ENCODE assay signal across 8 cellular contexts in genomic region chr11:61695917-61696316, GRCh38. TPM values are rescaled to one million over a fixed set of nuclear protein-coding genes. Genes with fewer than 3 reads are reported as not detected.
DNase-seq lines count a peak whose midpoint lies in the region; ATAC-seq and TF ChIP-seq lines count a peak whose summit lies in the region.

No MANE protein-coding gene starts in this region.

- ATAC-seq in HG03469 (IDR thresholded peaks at IDR 0.05; ENCODE audit: unreplicated experiment), result peak; percentile 70
- peak; percentile 83 to 84 for ATAC-seq in lower lobe of right lung
- ATAC-seq in HG03175 (IDR thresholded peaks at IDR 0.05; ENCODE audit: unreplicated experiment), result no peak

- no peaks in the 10 kb centered on the region for H3K9me3 ChIP-seq in lower lobe of right lung

- peak overlapping the region; percentile 77 for H3K27ac ChIP-seq in lower lobe of right lung

- peaks cover 72% of the 10 kb centered on the region for H3K4me1 ChIP-seq in lower lobe of right lung

- TF ChIP-seq CTCF in GM10266 (IDR thresholded peaks at IDR 0.05; ENCODE audit: control insufficient read depth, insufficient read depth, low read depth, missing control alignments) (no peak), lower lobe of right lung (IDR thresholded peaks at IDR 0.05) (no peak)

- DNase-seq in GM10266 (ENCODE audit: extremely low spot score), result peak; percentile 70
- peak; percentile 96 for DNase-seq in activated CD4-positive, alpha-beta T cell treated with anti-CD3 and anti-CD28 coated beads for 48 hours
- DNase-seq in central memory CD4-positive, alpha-beta T cell, result peak; percentile 92
- peak; percentile 85 for DNase-seq in lower lobe of right lung
- DNase-seq in stimulated activated CD8-positive, alpha-beta memory T cell treated with anti-CD3 and anti-CD28 coated beads, Interleukin-15, amount 100 ng/mL, for 24 hours (ENCODE audit: low read depth), result peak; percentile 77
- DNase-seq in NCI-H446 (lab: John Stamatoyannopoulos, UW), result no peak

- intact Hi-C loops in lower lobe of right lung (cut with DNase I), result no loop called here

- H3K4me3 ChIP-seq in lower lobe of right lung, result peak overlapping the region; percentile 34

- H3K27me3 ChIP-seq in lower lobe of right lung (ENCODE audit: low read depth), result no peaks in the 10 kb centered on the region

- no peaks in the 10 kb centered on the region for H3K36me3 ChIP-seq in lower lobe of right lung

RNA-seq across cellular contexts. Expression of gene DAGLA, which starts 15.7 kb away (rescaled TPM):
- 7.1 TPM for total RNA-seq in lower lobe of right lung

RNA-seq across cellular contexts. Expression of gene MYRF, which starts 56.5 kb away (rescaled TPM):
- 37.9 TPM for total RNA-seq in lower lobe of right lung

Comparison
In these comparisons a context has a peak if more than half of its experiments do, and no peak if none do; other contexts are left out.
1. DNase-seq: peak in GM10266 (single experiment), activated CD4-positive, alpha-beta T cell treated with anti-CD3 and anti-CD28 coated beads for 48 hours (single experiment), central memory CD4-positive, alpha-beta T cell (single experiment), lower lobe of right lung (single experiment) and stimulated activated CD8-positive, alpha-beta memory T cell treated with anti-CD3 and anti-CD28 coated beads, Interleukin-15, amount 100 ng/mL, for 24 hours (single experiment); none in NCI-H446 (0 of 2).